Comparison of ENCODE assay signal across 1 cellular context in genomic region chr1:205983925-205984725, GRCh38.
A peak's percentile ranks its signal among the peaks of the same experiment; 100 is the strongest.
TF ChIP-seq lines count a peak whose summit lies in the region.

No MANE protein-coding gene starts in this region.

TF ChIP-seq in HepG2, 621 proteins besides CTCF, POLR2A, EP300 and RAD21 (continued from another document and continues in another):
- TF ChIP-seq, protein P1, sequence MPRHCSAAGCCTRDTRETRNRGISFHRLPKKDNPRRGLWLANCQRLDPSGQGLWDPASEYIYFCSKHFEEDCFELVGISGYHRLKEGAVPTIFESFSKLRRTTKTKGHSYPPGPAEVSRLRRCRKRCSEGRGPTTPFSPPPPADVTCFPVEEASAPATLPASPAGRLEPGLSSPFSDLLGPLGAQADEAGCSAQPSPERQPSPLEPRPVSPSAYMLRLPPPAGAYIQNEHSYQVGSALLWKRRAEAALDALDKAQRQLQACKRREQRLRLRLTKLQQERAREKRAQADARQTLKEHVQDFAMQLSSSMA (CRISPR knock-in tag; IDR thresholded peaks at IDR 0.05) = no peak
- TF ChIP-seq, protein P2, sequence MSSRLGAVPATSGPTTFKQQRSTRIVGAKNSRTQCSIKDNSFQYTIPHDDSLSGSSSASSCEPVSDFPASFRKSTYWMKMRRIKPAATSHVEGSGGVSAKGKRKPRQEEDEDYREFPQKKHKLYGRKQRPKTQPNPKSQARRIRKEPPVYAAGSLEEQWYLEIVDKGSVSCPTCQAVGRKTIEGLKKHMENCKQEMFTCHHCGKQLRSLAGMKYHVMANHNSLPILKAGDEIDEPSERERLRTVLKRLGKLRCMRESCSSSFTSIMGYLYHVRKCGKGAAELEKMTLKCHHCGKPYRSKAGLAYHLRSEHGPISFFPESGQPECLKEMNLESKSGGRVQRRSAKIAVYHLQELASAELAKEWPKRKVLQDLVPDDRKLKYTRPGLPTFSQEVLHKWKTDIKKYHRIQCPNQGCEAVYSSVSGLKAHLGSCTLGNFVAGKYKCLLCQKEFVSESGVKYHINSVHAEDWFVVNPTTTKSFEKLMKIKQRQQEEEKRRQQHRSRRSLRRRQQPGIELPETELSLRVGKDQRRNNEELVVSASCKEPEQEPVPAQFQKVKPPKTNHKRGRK (CRISPR knock-in tag; IDR thresholded peaks at IDR 0.05) = no peak
- no peak for TF ChIP-seq ZNF280B (CRISPR knock-in tag; IDR thresholded peaks at IDR 0.05; ENCODE audit: borderline replicate concordance)
- TF ChIP-seq, protein P3, sequence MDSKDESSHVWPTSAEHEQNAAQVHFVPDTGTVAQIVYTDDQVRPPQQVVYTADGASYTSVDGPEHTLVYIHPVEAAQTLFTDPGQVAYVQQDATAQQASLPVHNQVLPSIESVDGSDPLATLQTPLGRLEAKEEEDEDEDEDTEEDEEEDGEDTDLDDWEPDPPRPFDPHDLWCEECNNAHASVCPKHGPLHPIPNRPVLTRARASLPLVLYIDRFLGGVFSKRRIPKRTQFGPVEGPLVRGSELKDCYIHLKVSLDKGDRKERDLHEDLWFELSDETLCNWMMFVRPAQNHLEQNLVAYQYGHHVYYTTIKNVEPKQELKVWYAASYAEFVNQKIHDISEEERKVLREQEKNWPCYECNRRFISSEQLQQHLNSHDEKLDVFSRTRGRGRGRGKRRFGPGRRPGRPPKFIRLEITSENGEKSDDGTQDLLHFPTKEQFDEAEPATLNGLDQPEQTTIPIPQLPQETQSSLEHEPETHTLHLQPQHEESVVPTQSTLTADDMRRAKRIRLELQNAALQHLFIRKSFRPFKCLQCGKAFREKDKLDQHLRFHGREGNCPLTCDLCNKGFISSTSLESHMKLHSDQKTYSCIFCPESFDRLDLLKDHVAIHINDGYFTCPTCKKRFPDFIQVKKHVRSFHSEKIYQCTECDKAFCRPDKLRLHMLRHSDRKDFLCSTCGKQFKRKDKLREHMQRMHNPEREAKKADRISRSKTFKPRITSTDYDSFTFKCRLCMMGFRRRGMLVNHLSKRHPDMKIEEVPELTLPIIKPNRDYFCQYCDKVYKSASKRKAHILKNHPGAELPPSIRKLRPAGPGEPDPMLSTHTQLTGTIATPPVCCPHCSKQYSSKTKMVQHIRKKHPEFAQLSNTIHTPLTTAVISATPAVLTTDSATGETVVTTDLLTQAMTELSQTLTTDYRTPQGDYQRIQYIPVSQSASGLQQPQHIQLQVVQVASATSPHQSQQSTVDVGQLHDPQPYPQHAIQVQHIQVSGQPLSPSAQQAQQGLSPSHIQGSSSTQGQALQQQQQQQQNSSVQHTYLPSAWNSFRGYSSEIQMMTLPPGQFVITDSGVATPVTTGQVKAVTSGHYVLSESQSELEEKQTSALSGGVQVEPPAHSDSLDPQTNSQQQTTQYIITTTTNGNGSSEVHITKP (CRISPR knock-in tag; IDR thresholded peaks at IDR 0.05; ENCODE audit: low read depth) = peak; percentile 49; the same call in 1 of the 2 replicates
- TF ChIP-seq ZNF460 (CRISPR knock-in tag; IDR thresholded peaks at IDR 0.05; ENCODE audit: borderline replicate concordance) = no peak
- no peak for TF ChIP-seq KMT2A (CRISPR knock-in tag; IDR thresholded peaks at IDR 0.05)
- TF ChIP-seq GABPB1 (CRISPR knock-in tag; IDR thresholded peaks at IDR 0.05) = peak; percentile 58
- no peak for TF ChIP-seq STAT6 (CRISPR knock-in tag; IDR thresholded peaks at IDR 0.05; ENCODE audit: borderline replicate concordance)
- peak; percentile 69; the same call in 1 of the 2 replicates for TF ChIP-seq ZNF580 (CRISPR knock-in tag; IDR thresholded peaks at IDR 0.05; ENCODE audit: borderline replicate concordance, low read depth)
- TF ChIP-seq, protein P4, sequence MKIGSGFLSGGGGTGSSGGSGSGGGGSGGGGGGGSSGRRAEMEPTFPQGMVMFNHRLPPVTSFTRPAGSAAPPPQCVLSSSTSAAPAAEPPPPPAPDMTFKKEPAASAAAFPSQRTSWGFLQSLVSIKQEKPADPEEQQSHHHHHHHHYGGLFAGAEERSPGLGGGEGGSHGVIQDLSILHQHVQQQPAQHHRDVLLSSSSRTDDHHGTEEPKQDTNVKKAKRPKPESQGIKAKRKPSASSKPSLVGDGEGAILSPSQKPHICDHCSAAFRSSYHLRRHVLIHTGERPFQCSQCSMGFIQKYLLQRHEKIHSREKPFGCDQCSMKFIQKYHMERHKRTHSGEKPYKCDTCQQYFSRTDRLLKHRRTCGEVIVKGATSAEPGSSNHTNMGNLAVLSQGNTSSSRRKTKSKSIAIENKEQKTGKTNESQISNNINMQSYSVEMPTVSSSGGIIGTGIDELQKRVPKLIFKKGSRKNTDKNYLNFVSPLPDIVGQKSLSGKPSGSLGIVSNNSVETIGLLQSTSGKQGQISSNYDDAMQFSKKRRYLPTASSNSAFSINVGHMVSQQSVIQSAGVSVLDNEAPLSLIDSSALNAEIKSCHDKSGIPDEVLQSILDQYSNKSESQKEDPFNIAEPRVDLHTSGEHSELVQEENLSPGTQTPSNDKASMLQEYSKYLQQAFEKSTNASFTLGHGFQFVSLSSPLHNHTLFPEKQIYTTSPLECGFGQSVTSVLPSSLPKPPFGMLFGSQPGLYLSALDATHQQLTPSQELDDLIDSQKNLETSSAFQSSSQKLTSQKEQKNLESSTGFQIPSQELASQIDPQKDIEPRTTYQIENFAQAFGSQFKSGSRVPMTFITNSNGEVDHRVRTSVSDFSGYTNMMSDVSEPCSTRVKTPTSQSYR (CRISPR knock-in tag; IDR thresholded peaks at IDR 0.05; ENCODE audit: borderline replicate concordance) = no peak
- TF ChIP-seq U2AF2 (IDR thresholded peaks at IDR 0.05; ENCODE audit: low read depth, low read length) = no peak
- no peak for TF ChIP-seq ZNF335 (CRISPR knock-in tag; IDR thresholded peaks at IDR 0.05)
- TF ChIP-seq ATF3 (CRISPR knock-in tag; IDR thresholded peaks at IDR 0.05) = peak; percentile 46; the same call in 1 of the 2 replicates
- TF ChIP-seq RFXANK (CRISPR knock-in tag; IDR thresholded peaks at IDR 0.05) = no peak
- no peak for TF ChIP-seq ZNF75D (CRISPR knock-in tag; IDR thresholded peaks at IDR 0.05; ENCODE audit: borderline replicate concordance)
- no peak for TF ChIP-seq ZNF160 (CRISPR knock-in tag; IDR thresholded peaks at IDR 0.05)
- TF ChIP-seq ZZZ3 (CRISPR knock-in tag; IDR thresholded peaks at IDR 0.05; ENCODE audit: borderline replicate concordance) = no peak
- no peak for TF ChIP-seq ZNF256 (CRISPR knock-in tag; conservative IDR thresholded peaks at IDR 0.05)
- peak; percentile 61 to 66 for TF ChIP-seq MAFK (conservative IDR thresholded peaks at IDR 0.05 in 1 of 2, IDR thresholded peaks at IDR 0.05 in 1 of 2; ENCODE audit: low read length in 2 of 2)
- TF ChIP-seq ZNF713 (CRISPR knock-in tag; IDR thresholded peaks at IDR 0.05) = no peak
- peak; percentile 58; the same call in 1 of the 2 replicates for TF ChIP-seq UBTF (CRISPR knock-in tag; IDR thresholded peaks at IDR 0.05)
- TF ChIP-seq ZNF572 (CRISPR knock-in tag; IDR thresholded peaks at IDR 0.05) = peak; percentile 70; the same call in 1 of the 2 replicates
- no peak for TF ChIP-seq CHCHD3 (CRISPR knock-in tag; IDR thresholded peaks at IDR 0.05)
- no peak for TF ChIP-seq MIXL1 (CRISPR knock-in tag; IDR thresholded peaks at IDR 0.05)
- TF ChIP-seq EZH2 (conservative IDR thresholded peaks at IDR 0.05; ENCODE audit: low read depth, low read length) = no peak
- TF ChIP-seq ZNF780A (CRISPR knock-in tag; IDR thresholded peaks at IDR 0.05) = no peak
- no peak for TF ChIP-seq NR2F2 (IDR thresholded peaks at IDR 0.05; ENCODE audit: borderline replicate concordance, low read depth)
- no peak for TF ChIP-seq ZBTB21 (CRISPR knock-in tag; IDR thresholded peaks at IDR 0.05)
- no peak for TF ChIP-seq TEAD2 (CRISPR knock-in tag; IDR thresholded peaks at IDR 0.05)
- TF ChIP-seq ZNF772 (CRISPR knock-in tag; IDR thresholded peaks at IDR 0.05) = no peak
- no peak for TF ChIP-seq ZNF333 (CRISPR knock-in tag; IDR thresholded peaks at IDR 0.05; ENCODE audit: borderline replicate concordance)
- no peak for TF ChIP-seq FUBP1 (CRISPR knock-in tag; IDR thresholded peaks at IDR 0.05; ENCODE audit: borderline replicate concordance)
- TF ChIP-seq AHR (CRISPR knock-in tag; IDR thresholded peaks at IDR 0.05) = no peak
- TF ChIP-seq ZNF343 (CRISPR knock-in tag; IDR thresholded peaks at IDR 0.05) = peak; percentile 31; the same call in 1 of the 2 replicates
- peak; percentile 35; the same call in 1 of the 2 replicates for TF ChIP-seq ZFY (CRISPR knock-in tag; IDR thresholded peaks at IDR 0.05)
- TF ChIP-seq CENPT (CRISPR knock-in tag; IDR thresholded peaks at IDR 0.05; ENCODE audit: low read depth) = 0 out of 2 replicates have a peak, but pooled peaks have one; percentile 15
- TF ChIP-seq, protein P5, sequence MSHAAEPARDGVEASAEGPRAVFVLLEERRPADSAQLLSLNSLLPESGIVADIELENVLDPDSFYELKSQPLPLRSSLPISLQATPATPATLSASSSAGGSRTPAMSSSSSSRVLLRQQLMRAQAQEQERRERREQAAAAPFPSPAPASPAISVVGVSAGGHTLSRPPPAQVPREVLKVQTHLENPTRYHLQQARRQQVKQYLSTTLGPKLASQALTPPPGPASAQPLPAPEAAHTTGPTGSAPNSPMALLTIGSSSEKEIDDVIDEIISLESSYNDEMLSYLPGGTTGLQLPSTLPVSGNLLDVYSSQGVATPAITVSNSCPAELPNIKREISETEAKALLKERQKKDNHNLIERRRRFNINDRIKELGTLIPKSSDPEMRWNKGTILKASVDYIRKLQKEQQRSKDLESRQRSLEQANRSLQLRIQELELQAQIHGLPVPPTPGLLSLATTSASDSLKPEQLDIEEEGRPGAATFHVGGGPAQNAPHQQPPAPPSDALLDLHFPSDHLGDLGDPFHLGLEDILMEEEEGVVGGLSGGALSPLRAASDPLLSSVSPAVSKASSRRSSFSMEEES (CRISPR knock-in tag; IDR thresholded peaks at IDR 0.05) = no peak
- TF ChIP-seq, protein P6, sequence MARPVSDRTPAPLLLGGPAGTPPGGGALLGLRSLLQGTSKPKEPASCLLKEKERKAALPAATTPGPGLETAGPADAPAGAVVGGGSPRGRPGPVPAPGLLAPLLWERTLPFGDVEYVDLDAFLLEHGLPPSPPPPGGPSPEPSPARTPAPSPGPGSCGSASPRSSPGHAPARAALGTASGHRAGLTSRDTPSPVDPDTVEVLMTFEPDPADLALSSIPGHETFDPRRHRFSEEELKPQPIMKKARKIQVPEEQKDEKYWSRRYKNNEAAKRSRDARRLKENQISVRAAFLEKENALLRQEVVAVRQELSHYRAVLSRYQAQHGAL (CRISPR knock-in tag; IDR thresholded peaks at IDR 0.05; ENCODE audit: not compliant biosample characterization) = no peak
- peak; percentile 49 for TF ChIP-seq FOXA3 (CRISPR knock-in tag; IDR thresholded peaks at IDR 0.05)
